ENCODE assay signal across 24 cellular contexts in the genomic region with DNA sequence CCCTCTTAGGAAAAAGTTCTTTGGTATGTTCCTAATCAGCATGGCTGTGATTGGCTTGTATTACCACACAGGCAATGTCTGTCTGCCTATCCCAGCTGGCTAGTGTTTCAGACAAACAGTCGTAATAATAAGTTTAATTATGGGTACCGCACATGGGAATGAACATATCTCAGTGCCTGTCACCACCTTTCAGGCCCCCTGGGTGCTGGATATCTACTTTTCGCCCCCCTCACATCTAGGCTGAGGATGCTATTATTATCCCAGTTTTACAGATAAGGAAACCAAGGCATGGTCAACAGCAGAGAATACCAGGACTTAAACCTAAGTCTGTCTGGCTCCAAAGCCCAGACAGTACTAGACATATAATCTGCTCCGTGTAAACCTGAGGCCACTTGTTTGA.
"Had no signal": no experiment of that assay in that cellular context is flagged by ENCODE, and none has a peak within 500 bp of the region (broad histone marks: within the 10 kb centered on the region; RNA-seq: fewer than 3 reads in every experiment).

No MANE protein-coding gene starts in this region.

- H3K27me3 ChIP-seq: hepatocyte, pancreas, right lobe of liver, stomach, testis, thyroid gland, transverse colon, upper lobe of left lung, vagina had no signal

- ATAC-seq: lower lobe of right lung; naive thymus-derived CD8-positive, alpha-beta T cell; pancreas; right lobe of liver; stimulated activated naive B cell treated with anti-CD40 and anti-IgM and Interleukin-4, amounts not matched to agents 10 μg/mL and 1 μg/mL and 100 μg/mL, for 72 hours; stimulated activated naive CD8-positive, alpha-beta T cell treated with anti-CD3 and anti-CD28 coated beads, Interleukin-15, Interleukin-2, amounts not matched to agents 100 U/mL and 50 U/mL, for 24 hours had no signal

- H2AFZ ChIP-seq: hepatocyte had no signal

- H3K79me2 ChIP-seq: hepatocyte had no signal

- H3K36me3 ChIP-seq: lower lobe of right lung, pancreas, prostate gland, right lobe of liver, thyroid gland, upper lobe of left lung, vagina had no signal

- H3K9me3 ChIP-seq: lower lobe of right lung, pancreas, prostate gland, right lobe of liver, stomach, testis, thyroid gland, transverse colon, upper lobe of left lung, vagina had no signal

- H3K4me1 ChIP-seq: lower lobe of right lung, pancreas, prostate gland, right lobe of liver, testis, thyroid gland, upper lobe of left lung had no signal

- H3K27ac ChIP-seq: hepatocyte, lower lobe of right lung, pancreas, prostate gland, right lobe of liver, stomach, testis, thyroid gland, transverse colon, upper lobe of left lung, vagina had no signal

- H3K4me3 ChIP-seq: hepatocyte, lower lobe of right lung, pancreas, prostate gland, right lobe of liver, stomach, testis, thyroid gland, transverse colon, upper lobe of left lung, vagina had no signal

- H3K4me2 ChIP-seq: hepatocyte had no signal

- DNase-seq: islet precursor cell; lower lobe of right lung; mammary epithelial cell; mesenchymal stem cell; naive thymus-derived CD8-positive, alpha-beta T cell; nucleus accumbens; pancreas; posterior cingulate gyrus; retina; right lobe of liver; stimulated activated CD4-positive, alpha-beta T cell treated with anti-CD3 and anti-CD28 coated beads, Interleukin-12 subunit alpha, Interleukin-12 subunit beta, amount 100 ng/mL, for 4 hours; stimulated activated CD4-positive, alpha-beta T cell treated with anti-CD3 and anti-CD28 coated beads, Interleukin-15, amount 100 ng/mL, for 24 hours; stimulated activated CD4-positive, alpha-beta T cell treated with anti-CD3 and anti-CD28 coated beads, Interleukin-2, amount 100 ng/mL, for 24 hours; stimulated activated CD4-positive, alpha-beta T cell treated with anti-CD3 and anti-CD28 coated beads, Interleukin-4, amount 100 ng/mL, for 1 hour; stimulated activated naive B cell treated with anti-CD40 and anti-IgM and Interleukin-4, amounts not matched to agents 10 μg/mL and 1 μg/mL and 100 μg/mL, for 72 hours; stimulated activated naive CD8-positive, alpha-beta T cell treated with anti-CD3 and anti-CD28 coated beads, Interleukin-15, Interleukin-2, amounts not matched to agents 100 U/mL and 50 U/mL, for 24 hours; stomach; testis; thyroid gland; transverse colon; upper lobe of left lung had no signal
